In genomic region chr11:68032003-68032402, GRCh38 we compare ENCODE assay signal across 10 cellular contexts. TPM values are rescaled to one million over a fixed set of nuclear protein-coding genes. Genes with fewer than 3 reads are reported as not detected.
DNase-seq lines count a peak whose midpoint lies in the region; ATAC-seq and TF ChIP-seq lines count a peak whose summit lies in the region.
"Had no signal": no experiment of that assay in that cellular context is flagged by ENCODE, and none has a peak within 500 bp of the region (broad histone marks: within the 10 kb centered on the region; RNA-seq: fewer than 3 reads in every experiment).

No MANE protein-coding gene starts in this region.

- H3K27ac ChIP-seq in RWPE1, result peak overlapping the region; percentile 82
- no peak overlapping the region for H3K27ac ChIP-seq in endodermal cell (ENCODE audit: low read depth, low read length)
- no peak overlapping the region for H3K27ac ChIP-seq in rectal smooth muscle tissue (ENCODE audit: low read depth, low read length)
- H3K27ac ChIP-seq: cardiac muscle cell had no signal

- H3K27ac Mint-ChIP-seq in activated CD8-positive, alpha-beta memory T cell treated with anti-CD3 and anti-CD28 coated beads, Interleukin-2, amount 10 ng/mL, durations not matched to agents 7 days and 5 days, result peak overlapping the region; percentile 30
- H3K27ac Mint-ChIP-seq in endodermal cell, result peak overlapping the region; percentile 78

- WGBS in endodermal cell (ENCODE audit: insufficient coverage in 1 of 2, insufficient read length in 1 of 2), 2 experiments, result 83 to 100% methylated on average over 6 to 9 of the region's 9 CpGs

- no peaks in the 10 kb centered on the region for H3K4me1 ChIP-seq in endodermal cell (ENCODE audit: control insufficient read depth, insufficient read depth, low read length)
- H3K4me1 ChIP-seq in rectal smooth muscle tissue (ENCODE audit: control insufficient read depth, insufficient read depth, low read length), result peaks cover 13% of the 10 kb centered on the region

- peaks cover 7% of the 10 kb centered on the region for H3K9me3 ChIP-seq in endodermal cell (ENCODE audit: control insufficient read depth, low read length)
- H3K9me3 ChIP-seq: upper lobe of left lung had no signal

- H3K4me1 Mint-ChIP-seq in activated CD8-positive, alpha-beta memory T cell treated with anti-CD3 and anti-CD28 coated beads, Interleukin-2, amount 10 ng/mL, durations not matched to agents 7 days and 5 days, result peaks cover 41% of the 10 kb centered on the region
- peaks cover 4% of the 10 kb centered on the region for H3K4me1 Mint-ChIP-seq in endodermal cell

- H3K36me3 ChIP-seq in endodermal cell (ENCODE audit: control insufficient read depth, insufficient read depth, low read length) (peaks cover 26% of the 10 kb centered on the region), rectal smooth muscle tissue (ENCODE audit: control insufficient read depth, insufficient read depth, low read length) (peaks cover 6% of the 10 kb centered on the region)

- H3K27me3 ChIP-seq in endodermal cell (ENCODE audit: control insufficient read depth, insufficient read depth, low read length, poor library complexity, severe bottlenecking) (no peaks in the 10 kb centered on the region), rectal smooth muscle tissue (ENCODE audit: control insufficient read depth, insufficient read depth, low read length) (no peaks in the 10 kb centered on the region)
- H3K27me3 ChIP-seq: cardiac muscle cell, upper lobe of left lung had no signal

- H3K4me3 Mint-ChIP-seq in activated CD8-positive, alpha-beta memory T cell treated with anti-CD3 and anti-CD28 coated beads, Interleukin-2, amount 10 ng/mL, durations not matched to agents 7 days and 5 days, result peak overlapping the region; percentile 98
- H3K4me3 Mint-ChIP-seq in endodermal cell, result peak overlapping the region; percentile 84

- peaks cover 5% of the 10 kb centered on the region for H3K36me3 Mint-ChIP-seq in activated CD8-positive, alpha-beta memory T cell treated with anti-CD3 and anti-CD28 coated beads, Interleukin-2, amount 10 ng/mL, durations not matched to agents 7 days and 5 days
- H3K36me3 Mint-ChIP-seq in endodermal cell (ENCODE audit: low read depth), result peaks cover 16% of the 10 kb centered on the region

- ATAC-seq in activated CD8-positive, alpha-beta memory T cell treated with anti-CD3 and anti-CD28 coated beads, Interleukin-2, amount 10 ng/mL, durations not matched to agents 7 days and 5 days, result no peak

- H3K9ac ChIP-seq in endodermal cell (ENCODE audit: extremely low read depth, low read length, poor library complexity, severe bottlenecking) (no peak overlapping the region), rectal smooth muscle tissue (ENCODE audit: low read length) (peak overlapping the region; percentile 47)

- H3K4me3 ChIP-seq in endodermal cell (ENCODE audit: low read length) (peak overlapping the region; percentile 98), rectal smooth muscle tissue (ENCODE audit: low read length) (peak overlapping the region; percentile 98)

- no peak for DNase-seq in activated CD8-positive, alpha-beta memory T cell treated with anti-CD3 and anti-CD28 coated beads, Interleukin-2, amount 10 ng/mL, durations not matched to agents 7 days and 5 days
- DNase-seq in activated CD8-positive, alpha-beta memory T cell treated with anti-CD3 and anti-CD28 coated beads for 24 hours, result no peak
- DNase-seq in RWPE1 (ENCODE audit: low spot score) (no peak), endodermal cell (no peak), GM20000 (ENCODE audit: low spot score) (no peak), CD1c-positive myeloid dendritic cell (ENCODE audit: extremely low spot score) (no peak), NCI-H748 (lab: John Stamatoyannopoulos, UW; ENCODE audit: unreplicated experiment) (no peak)

- POLR2A ChIA-PET in RWPE1 (lab: Yijun Ruan, JAX; ENCODE audit: low non-redundant PET), result no interaction called here

- CTCF ChIA-PET in activated CD8-positive, alpha-beta memory T cell treated with anti-CD3 and anti-CD28 coated beads, Interleukin-2, amount 10 ng/mL, durations not matched to agents 7 days and 5 days (lab: Charles Lee), result interaction anchor here (1.6 to 2.7 kb wide), 2 partner anchors 8 to 177 kb away, joined by 4 to 11 read pairs; partner anchors contain the start of gene TCIRG1
- CTCF ChIA-PET in RWPE1 (lab: Yijun Ruan, JAX), result interaction anchor here (0.6 to 0.7 kb wide), 2 partner anchors 13 to 177 kb away, joined by 3 read pairs; no protein-coding TSS in a partner anchor

- H3K9me3 Mint-ChIP-seq in activated CD8-positive, alpha-beta memory T cell treated with anti-CD3 and anti-CD28 coated beads, Interleukin-2, amount 10 ng/mL, durations not matched to agents 7 days and 5 days (ENCODE audit: low read depth), result no peaks in the 10 kb centered on the region
- H3K9me3 Mint-ChIP-seq in endodermal cell, result peaks cover 16% of the 10 kb centered on the region

- H3K27me3 Mint-ChIP-seq in activated CD8-positive, alpha-beta memory T cell treated with anti-CD3 and anti-CD28 coated beads, Interleukin-2, amount 10 ng/mL, durations not matched to agents 7 days and 5 days, result no peaks in the 10 kb centered on the region
- H3K27me3 Mint-ChIP-seq in endodermal cell (ENCODE audit: insufficient read depth), result no peaks in the 10 kb centered on the region

- TF ChIP-seq CTCF in RWPE1 (conservative IDR thresholded peaks at IDR 0.05; ENCODE audit: low read depth) (no peak), endodermal cell (conservative IDR thresholded peaks at IDR 0.05) (no peak), GM20000 (IDR thresholded peaks at IDR 0.05; ENCODE audit: extremely low read depth, missing control alignments) (no peak)

RNA-seq across cellular contexts. Expression of gene NDUFS8, which starts 1.5 kb away (rescaled TPM):
- 100 to 1,000 TPM; 161 TPM for total RNA-seq in activated CD8-positive, alpha-beta memory T cell treated with anti-CD3 and anti-CD28 coated beads, Interleukin-2, amount 10 ng/mL, durations not matched to agents 7 days and 5 days
- total RNA-seq in endodermal cell, result 100 to 1,000 TPM; 150 to 168 TPM
- 151 TPM for polyA plus RNA-seq in endodermal cell (2013, experiment 1 of 2)
- polyA plus RNA-seq in endodermal cell (2013, experiment 2 of 2), result 145 TPM

RNA-seq across cellular contexts. Expression of gene TCIRG1, which starts 6.8 kb away (rescaled TPM):
- total RNA-seq in activated CD8-positive, alpha-beta memory T cell treated with anti-CD3 and anti-CD28 coated beads, Interleukin-2, amount 10 ng/mL, durations not matched to agents 7 days and 5 days, result 100 to 1,000 TPM; 235 to 311 TPM
- total RNA-seq in endodermal cell, result 10 to 100 TPM; 61.6 to 70.4 TPM
- 19.0 TPM for polyA plus RNA-seq in endodermal cell (2013, experiment 1 of 2)
- polyA plus RNA-seq in endodermal cell (2013, experiment 2 of 2), result 18.5 TPM

RNA-seq across cellular contexts. Expression of gene ALDH3B1, which starts 21.9 kb away (rescaled TPM):
- not detected for total RNA-seq in activated CD8-positive, alpha-beta memory T cell treated with anti-CD3 and anti-CD28 coated beads, Interleukin-2, amount 10 ng/mL, durations not matched to agents 7 days and 5 days
- under 1 TPM in 1 of 2 donors, not detected in 1; 0.11 TPM for total RNA-seq in endodermal cell
- polyA plus RNA-seq in endodermal cell (2013, experiment 1 of 2), result 0.64 TPM
- polyA plus RNA-seq in endodermal cell (2013, experiment 2 of 2), result 0.41 TPM

RNA-seq across cellular contexts. Expression of gene UNC93B1, which starts 28.1 kb away (rescaled TPM):
- 10 to 100 TPM; 20.0 to 48.9 TPM for total RNA-seq in activated CD8-positive, alpha-beta memory T cell treated with anti-CD3 and anti-CD28 coated beads, Interleukin-2, amount 10 ng/mL, durations not matched to agents 7 days and 5 days
- 10 to 100 TPM; 27.1 to 32.0 TPM for total RNA-seq in endodermal cell
- 13.6 TPM for polyA plus RNA-seq in endodermal cell (2013, experiment 1 of 2)
- 10.8 TPM for polyA plus RNA-seq in endodermal cell (2013, experiment 2 of 2)
